In genomic region chr14:72715215-72715909, GRCh38 we compare ENCODE assay signal across 13 cellular contexts.
DNase-seq lines count a peak whose midpoint lies in the region; ATAC-seq, FAIRE-seq and TF ChIP-seq lines count a peak whose summit lies in the region.
"Had no signal": no experiment of that assay in that cellular context is flagged by ENCODE, and none has a peak within 500 bp of the region (broad histone marks: within the 10 kb centered on the region; RNA-seq: fewer than 3 reads in every experiment).

No MANE protein-coding gene starts in this region.

- no peaks in the 10 kb centered on the region for H3K27me3 Mint-ChIP-seq in activated naive CD8-positive, alpha-beta T cell treated with anti-CD3 and anti-CD28 coated beads, Interleukin-2, amount 50 U/mL, for 24 hours

- H3K23ac ChIP-seq in mesenchymal stem cell (ENCODE audit: low read length in 2 of 2): no peak overlapping the region

- peak overlapping the region in 1 of 2 experiments; percentile 19 for H2BK12ac ChIP-seq in mesenchymal stem cell (ENCODE audit: low read length in 2 of 2)

- H3K36me3 Mint-ChIP-seq in activated naive CD8-positive, alpha-beta T cell treated with anti-CD3 and anti-CD28 coated beads, Interleukin-2, amount 50 U/mL, for 24 hours (ENCODE audit: low read depth): no peaks in the 10 kb centered on the region

- H3K4me1 ChIP-seq in kidney (ENCODE audit: control insufficient read depth in 1 of 2, insufficient read depth in 1 of 2, low read depth in 1 of 2, low read length in 2 of 2) (peaks cover 15 to 16% of the 10 kb centered on the region in 2 donors), mesenchymal stem cell (ENCODE audit: control insufficient read depth, insufficient read depth, low read depth, low read length) (peaks cover 18% of the 10 kb centered on the region)

- no peak overlapping the region for H3K4ac ChIP-seq in mesenchymal stem cell (ENCODE audit: low read depth in 1 of 2, low read length in 2 of 2)

- no peak overlapping the region for H2BK15ac ChIP-seq in mesenchymal stem cell (ENCODE audit: low read depth, poor library complexity, severe bottlenecking)

- ATAC-seq in activated naive CD8-positive, alpha-beta T cell treated with anti-CD3 and anti-CD28 coated beads, Interleukin-2, amount 50 U/mL, for 24 hours: no peak

- no peak overlapping the region for H2AK5ac ChIP-seq in mesenchymal stem cell (ENCODE audit: low read length, severe bottlenecking)

- 97% methylated on average over 9 of the region's 9 CpGs for WGBS in mesenchymal stem cell

- H2AFZ ChIP-seq in mesenchymal stem cell (ENCODE audit: low read depth, low read length): no peak overlapping the region

- H3K9me3 ChIP-seq in kidney (ENCODE audit: control insufficient read depth in 1 of 2, low read length in 2 of 2) (no peaks in the 10 kb centered on the region), mesenchymal stem cell (ENCODE audit: control insufficient read depth, low read length) (no peaks in the 10 kb centered on the region)

- peaks cover 32% of the 10 kb centered on the region for H3K79me1 ChIP-seq in mesenchymal stem cell (replicated peaks; ENCODE audit: low read length, poor library complexity, severe bottlenecking)

- no peak overlapping the region for H2BK5ac ChIP-seq in mesenchymal stem cell (ENCODE audit: low read depth, low read length, poor library complexity, severe bottlenecking)

- peak overlapping the region in 1 of 2 experiments; percentile 42 for H3K14ac ChIP-seq in mesenchymal stem cell (ENCODE audit: low read length in 2 of 2)

- no peak overlapping the region for H2BK120ac ChIP-seq in mesenchymal stem cell (ENCODE audit: low read depth, low read length)

- no peaks in the 10 kb centered on the region for H3K9me3 Mint-ChIP-seq in activated naive CD8-positive, alpha-beta T cell treated with anti-CD3 and anti-CD28 coated beads, Interleukin-2, amount 50 U/mL, for 24 hours

- TF ChIP-seq CTCF in kidney (IDR thresholded peaks at IDR 0.05; ENCODE audit: borderline replicate concordance, extremely low read depth, insufficient read depth): no peak

- no peak overlapping the region for H4K8ac ChIP-seq in mesenchymal stem cell (ENCODE audit: low read length)

- H3K4me3 Mint-ChIP-seq in activated naive CD8-positive, alpha-beta T cell treated with anti-CD3 and anti-CD28 coated beads, Interleukin-2, amount 50 U/mL, for 24 hours: no peak overlapping the region

- H3K18ac ChIP-seq in mesenchymal stem cell (ENCODE audit: low read depth in 1 of 2, low read length in 2 of 2): peak overlapping the region in 1 of 2 experiments; percentile 28

- FAIRE-seq in kidney (lab: Jason Lieb, UNC): no peak
- FAIRE-seq: islet of Langerhans had no signal

- H3K27ac ChIP-seq in kidney (ENCODE audit: low read depth in 2 of 2, low read length in 2 of 2) (peak overlapping the region; percentile 21 to 49), substantia nigra (ENCODE audit: low read depth, low read length, poor library complexity, severe bottlenecking) (peak overlapping the region; percentile 63), mesenchymal stem cell (ENCODE audit: low read length, poor library complexity, severe bottlenecking) (no peak overlapping the region)
- H3K27ac ChIP-seq: SK-N-MC had no signal

- H3K4me2 ChIP-seq in mesenchymal stem cell (ENCODE audit: low read length, poor library complexity, severe bottlenecking): no peak overlapping the region

- H3K4me3 ChIP-seq in kidney (ENCODE audit: low read length in 2 of 2) (no peak overlapping the region), mesenchymal stem cell (ENCODE audit: insufficient read depth in 1 of 2, low read depth in 1 of 2, low read length in 2 of 2) (no peak overlapping the region)
- H3K4me3 ChIP-seq: SK-N-MC had no signal

- H3K27me3 ChIP-seq in mesenchymal stem cell (ENCODE audit: control insufficient read depth in 1 of 2, insufficient read depth in 1 of 2, low read length in 2 of 2): no peaks in the 10 kb centered on the region

- H4K91ac ChIP-seq in mesenchymal stem cell (ENCODE audit: low read length): no peak overlapping the region

- H3K27ac Mint-ChIP-seq in activated naive CD8-positive, alpha-beta T cell treated with anti-CD3 and anti-CD28 coated beads, Interleukin-2, amount 50 U/mL, for 24 hours: no peak overlapping the region

- peak overlapping the region in 1 of 2 donors; percentile 12 for H3K9ac ChIP-seq in kidney (ENCODE audit: low read length in 2 of 2)
- H3K9ac ChIP-seq in mesenchymal stem cell (ENCODE audit: low read length): no peak overlapping the region

- DNase-seq in DMS79 treated with DMSO at 0.1 percent for 48 hours (lab: John Stamatoyannopoulos, UW) (peak; percentile 27), DMS79 (lab: John Stamatoyannopoulos, UW) (no peak), kidney (no peak), substantia nigra (lab: John Stamatoyannopoulos, UW) (peak in 9 of 49 donors; percentile 13 to 68 (median 25)), dedifferentiated amniotic fluid mesenchymal stem cell (ENCODE audit: extremely low spot score) (no peak), SIG-M5 (lab: John Stamatoyannopoulos, UW) (no peak), mesenchymal stem cell (no peak)
- peak; percentile 6 for DNase-seq in activated naive CD8-positive, alpha-beta T cell treated with anti-CD3 and anti-CD28 coated beads, Interleukin-2, amount 50 U/mL, for 24 hours
- DNase-seq: 8988T; activated CD4-positive, alpha-beta T cell treated with anti-CD3 and anti-CD28 coated beads, Interleukin-2, amount 50 U/mL, for 1 hour; NCI-H345 had no signal

- intact Hi-C loops in kidney (cut with DNase I): no loop called here

- H3K36me3 ChIP-seq in kidney (ENCODE audit: control insufficient read depth in 1 of 2, insufficient read depth in 2 of 2, low read length in 2 of 2) (no peaks in the 10 kb centered on the region), mesenchymal stem cell (ENCODE audit: control insufficient read depth in 1 of 2, insufficient read depth in 2 of 2, low read depth in 1 of 2, low read length in 2 of 2) (peaks cover 0 to 62% of the 10 kb centered on the region in 2 experiments)

- H3K4me1 Mint-ChIP-seq in activated naive CD8-positive, alpha-beta T cell treated with anti-CD3 and anti-CD28 coated beads, Interleukin-2, amount 50 U/mL, for 24 hours: peaks cover 43% of the 10 kb centered on the region

Comparison
In these comparisons a context has a peak if more than half of its experiments do, and no peak if none do; other contexts are left out.
1. DNase-seq: peak in DMS79 treated with DMSO at 0.1 percent for 48 hours (single experiment) and activated naive CD8-positive, alpha-beta T cell treated with anti-CD3 and anti-CD28 coated beads, Interleukin-2, amount 50 U/mL, for 24 hours (single experiment); none in DMS79 (single experiment), kidney (single experiment), dedifferentiated amniotic fluid mesenchymal stem cell (single experiment), SIG-M5 (single experiment) and mesenchymal stem cell (single experiment).